In genomic region chr19:7292950-7293794, GRCh38 we compare ENCODE assay signal across 8 cellular contexts. TPM values are rescaled to one million over a fixed set of nuclear protein-coding genes. Genes with fewer than 3 reads are reported as not detected.
DNase-seq lines count a peak whose midpoint lies in the region; ATAC-seq and TF ChIP-seq lines count a peak whose summit lies in the region.

No MANE protein-coding gene starts in this region.

- H3K36me3 Mint-ChIP-seq in chondrocyte (ENCODE audit: low read depth) = no peaks in the 10 kb centered on the region

- H3K36me3 ChIP-seq in lower lobe of right lung (no peaks in the 10 kb centered on the region), thyroid gland (no peaks in the 10 kb centered on the region)

- H3K27me3 Mint-ChIP-seq in chondrocyte (ENCODE audit: low read depth) = peaks cover 5% of the 10 kb centered on the region

- intact Hi-C loops in lower lobe of right lung (cut with DNase I) = no loop called here
- intact Hi-C loops in thyroid gland (cut with DNase I) = loop anchor here (5.0 kb wide), 1 partner anchor 96 kb away; no protein-coding TSS in a partner anchor

- H3K4me1 ChIP-seq in lower lobe of right lung (peaks cover 20% of the 10 kb centered on the region), thyroid gland (peaks cover 17 to 38% of the 10 kb centered on the region in 2 donors)

- H3K27ac ChIP-seq in lower lobe of right lung = peak overlapping the region; percentile 83
- peak overlapping the region in 2 of 3 donors; percentile 77 to 89 for H3K27ac ChIP-seq in thyroid gland

- peaks cover 15% of the 10 kb centered on the region for H3K4me1 Mint-ChIP-seq in chondrocyte (ENCODE audit: low read depth)

- no peak for TF ChIP-seq CTCF in GM12865 (IDR thresholded peaks at IDR 0.05; ENCODE audit: insufficient read depth, low read depth, low read length, missing control alignments)
- TF ChIP-seq CTCF in chondrocyte (IDR thresholded peaks at IDR 0.05) = no peak
- no peak for TF ChIP-seq CTCF in lower lobe of right lung (IDR thresholded peaks at IDR 0.05)
- no peak for TF ChIP-seq CTCF in thyroid gland (IDR thresholded peaks at IDR 0.05)

- H3K9me3 ChIP-seq in lower lobe of right lung = no peaks in the 10 kb centered on the region
- H3K9me3 ChIP-seq in thyroid gland = no peaks in the 10 kb centered on the region

- peak; percentile 22 for DNase-seq in GM12865 (ENCODE audit: low read depth)
- DNase-seq in Jurkat, Clone E6-1 (ENCODE audit: low read depth, low spot score) = no peak
- DNase-seq in chondrocyte (ENCODE audit: low spot score) = no peak
- peak; percentile 70 for DNase-seq in lower lobe of right lung
- peak; percentile 30 to 44 for DNase-seq in thyroid gland
- DNase-seq in DMS153 treated with DMSO at 0.1 percent for 48 hours (lab: John Stamatoyannopoulos, UW; ENCODE audit: unreplicated experiment) = no peak
- no peak for DNase-seq in NCI-H510A treated with DMSO at 0.1 percent for 48 hours (lab: John Stamatoyannopoulos, UW)

- H3K27me3 ChIP-seq in lower lobe of right lung (ENCODE audit: low read depth) (no peaks in the 10 kb centered on the region), thyroid gland (no peaks in the 10 kb centered on the region)

- peak overlapping the region; percentile 67 for H3K4me3 Mint-ChIP-seq in chondrocyte (ENCODE audit: unreplicated experiment)

- TF ChIP-seq POLR2A in thyroid gland (IDR thresholded peaks at IDR 0.05) = no peak

- 40 to 41% methylated on average over 14 to 15 of the region's 58 CpGs for WGBS in thyroid gland, 2 donors

- H3K9me3 Mint-ChIP-seq in chondrocyte (ENCODE audit: low read depth) = no peaks in the 10 kb centered on the region

- H3K4me3 ChIP-seq in GM12865 (ENCODE audit: low read depth, low read length) (peak overlapping the region; percentile 65), lower lobe of right lung (peak overlapping the region; percentile 90), thyroid gland (replicated peaks in 1 of 3) (peak overlapping the region; percentile 24 to 98 (median 65))
- peak overlapping the region; percentile 50 for H3K4me3 ChIP-seq in Jurkat, Clone E6-1 (ENCODE audit: low read length)

- H3K27ac Mint-ChIP-seq in chondrocyte (ENCODE audit: unreplicated experiment) = no peak overlapping the region

- ATAC-seq in lower lobe of right lung (peak; percentile 31 to 38), HG03135 (IDR thresholded peaks at IDR 0.05; ENCODE audit: unreplicated experiment) (no peak)

RNA-seq across cellular contexts. Expression of gene INSR, which starts 1.0 kb away (rescaled TPM):
- 4.2 TPM for polyA plus RNA-seq in Jurkat, Clone E6-1 (2012; ENCODE audit: insufficient read depth, insufficient read length)
- total RNA-seq in chondrocyte (19.5 to 32.5 TPM (median 30.9 TPM) in 3 replicates), lower lobe of right lung (37.3 TPM), thyroid gland (100 to 1,000 TPM in 1 of 4 donors, 10 to 100 TPM in 3; 38.9 to 101 (median 67.7) TPM)

RNA-seq across cellular contexts. Expression of gene ARHGEF18, which starts 55.6 kb away (rescaled TPM):
- 21.6 TPM for polyA plus RNA-seq in Jurkat, Clone E6-1 (2012; ENCODE audit: insufficient read depth, insufficient read length)
- total RNA-seq in chondrocyte = 29.9 to 36.4 TPM (median 34.1 TPM) in 3 replicates
- total RNA-seq in lower lobe of right lung = 42.4 TPM
- 10 to 100 TPM; 22.6 to 37.2 (median 27.2) TPM for total RNA-seq in thyroid gland

Comparison
In these comparisons a context has a peak if more than half of its experiments do, and no peak if none do; other contexts are left out.
1. DNase-seq: peak in GM12865 (single experiment), lower lobe of right lung (single experiment) and thyroid gland (2 of 2); none in Jurkat, Clone E6-1 (single experiment), chondrocyte (single experiment), DMS153 treated with DMSO at 0.1 percent for 48 hours (single experiment) and NCI-H510A treated with DMSO at 0.1 percent for 48 hours (single experiment).
2. Peak in every context shown above with its lines, with median percentiles within 50 percentile points of each other: H3K4me3 ChIP-seq.